In the genomic region with DNA sequence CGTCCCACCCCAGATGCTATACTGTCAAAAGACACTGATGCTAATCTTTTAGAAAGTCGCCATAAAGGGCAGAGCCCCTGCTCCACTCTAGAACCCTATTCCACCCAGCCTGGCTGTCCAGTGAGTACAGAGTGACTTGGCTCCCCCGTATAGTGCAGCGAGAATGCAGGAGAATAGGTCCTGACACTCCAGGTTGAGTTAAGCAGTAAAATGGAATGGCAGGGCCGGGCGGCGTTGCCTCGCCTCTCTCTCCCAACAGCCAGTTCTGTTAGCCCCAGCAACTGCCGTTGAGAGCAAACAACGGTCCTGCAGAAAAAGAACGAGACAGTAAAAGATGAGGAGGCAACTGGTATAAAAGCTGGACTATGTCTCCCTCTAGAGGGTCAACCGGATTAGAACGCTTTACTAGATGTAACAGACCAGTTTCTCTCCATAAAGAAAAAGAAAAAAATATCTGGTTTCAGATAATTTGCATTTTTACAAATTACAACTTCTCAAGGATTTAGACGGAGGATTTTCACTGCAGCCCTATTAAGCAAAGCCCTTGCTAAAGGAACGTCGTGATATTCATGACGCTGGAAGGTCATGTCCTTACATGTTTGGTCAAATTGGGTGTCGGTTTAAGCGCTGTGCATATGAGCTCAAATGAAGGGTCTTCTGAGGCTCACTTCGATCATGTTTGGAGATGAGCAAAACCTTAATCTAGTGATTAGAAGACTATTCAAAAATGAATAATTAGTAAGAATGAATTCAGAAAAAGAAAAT, we compare ENCODE assay signal across 8 cellular contexts.
A peak's percentile ranks its signal among the peaks of the same experiment; 100 is the strongest.
DNase-seq lines count a peak whose midpoint lies in the region; ATAC-seq lines count a peak whose summit lies in the region.

No MANE protein-coding gene starts in this region.

- peak overlapping the region; percentile 85 for H3K4me3 Mint-ChIP-seq in activated CD4-positive, alpha-beta T cell treated with anti-CD3 and anti-CD28 coated beads, Interleukin-2, amount 10 ng/mL, durations not matched to agents 24 days and 14 days

- intact Hi-C loops in activated CD4-positive, alpha-beta T cell treated with anti-CD3 and anti-CD28 coated beads, Interleukin-2, amount 10 ng/mL, durations not matched to agents 24 days and 14 days (cut with micrococcal nuclease) = loop anchor here (1.0 kb wide), 2 partner anchors 69 to 186 kb away; no protein-coding TSS in a partner anchor

- peaks cover 20% of the 10 kb centered on the region for H3K4me1 Mint-ChIP-seq in activated CD4-positive, alpha-beta T cell treated with anti-CD3 and anti-CD28 coated beads, Interleukin-2, amount 10 ng/mL, durations not matched to agents 24 days and 14 days

- no peaks in the 10 kb centered on the region for H3K9me3 Mint-ChIP-seq in activated CD4-positive, alpha-beta T cell treated with anti-CD3 and anti-CD28 coated beads, Interleukin-2, amount 10 ng/mL, durations not matched to agents 24 days and 14 days

- H3K27ac Mint-ChIP-seq in activated CD4-positive, alpha-beta T cell treated with anti-CD3 and anti-CD28 coated beads, Interleukin-2, amount 10 ng/mL, durations not matched to agents 24 days and 14 days = no peak overlapping the region

- ATAC-seq in GM19438 (IDR thresholded peaks at IDR 0.05; ENCODE audit: low read depth, unreplicated experiment) (peak; percentile 78), HG03469 (IDR thresholded peaks at IDR 0.05; ENCODE audit: unreplicated experiment) (peak; percentile 93)

- H3K36me3 Mint-ChIP-seq in activated CD4-positive, alpha-beta T cell treated with anti-CD3 and anti-CD28 coated beads, Interleukin-2, amount 10 ng/mL, durations not matched to agents 24 days and 14 days (ENCODE audit: low read depth) = peaks cover 2% of the 10 kb centered on the region

- peaks cover 66% of the 10 kb centered on the region for H3K27me3 Mint-ChIP-seq in activated CD4-positive, alpha-beta T cell treated with anti-CD3 and anti-CD28 coated beads, Interleukin-2, amount 10 ng/mL, durations not matched to agents 24 days and 14 days

- DNase-seq in COLO668 (lab: John Stamatoyannopoulos, UW; ENCODE audit: unreplicated experiment) = peak; percentile 73
- peak; percentile 84 for DNase-seq in NCI-H460 (ENCODE audit: extremely low read depth, low read depth)
- DNase-seq in activated CD4-positive, alpha-beta T cell treated with anti-CD3 and anti-CD28 coated beads, Interleukin-2, amount 10 ng/mL, durations not matched to agents 24 days and 14 days = peak; percentile 89
- peak; percentile 15 for DNase-seq in effector CD8-positive, alpha-beta T cell (lab: John Stamatoyannopoulos, UW)
- peak; percentile 82 to 83 for DNase-seq in lung microvascular endothelial cell (ENCODE audit: low read depth in 2 of 2)
- DNase-seq in stimulated activated CD8-positive, alpha-beta memory T cell treated with anti-CD3 and anti-CD28 coated beads, Interleukin-4, amount 100 ng/mL, for 48 hours = peak; percentile 41

Comparison
In these comparisons a context has a peak if more than half of its experiments do, and no peak if none do; other contexts are left out.
1. Peak in every context shown above with its lines: DNase-seq and ATAC-seq.
2. DNase-seq: peak in every context shown above with its lines; median percentile 89 in activated CD4-positive, alpha-beta T cell treated with anti-CD3 and anti-CD28 coated beads, Interleukin-2, amount 10 ng/mL, durations not matched to agents 24 days and 14 days; 84 in NCI-H460; 82 in lung microvascular endothelial cell; 73 in COLO668; 41 in stimulated activated CD8-positive, alpha-beta memory T cell treated with anti-CD3 and anti-CD28 coated beads, Interleukin-4, amount 100 ng/mL, for 48 hours; 15 in effector CD8-positive, alpha-beta T cell.